In the genomic region with DNA sequence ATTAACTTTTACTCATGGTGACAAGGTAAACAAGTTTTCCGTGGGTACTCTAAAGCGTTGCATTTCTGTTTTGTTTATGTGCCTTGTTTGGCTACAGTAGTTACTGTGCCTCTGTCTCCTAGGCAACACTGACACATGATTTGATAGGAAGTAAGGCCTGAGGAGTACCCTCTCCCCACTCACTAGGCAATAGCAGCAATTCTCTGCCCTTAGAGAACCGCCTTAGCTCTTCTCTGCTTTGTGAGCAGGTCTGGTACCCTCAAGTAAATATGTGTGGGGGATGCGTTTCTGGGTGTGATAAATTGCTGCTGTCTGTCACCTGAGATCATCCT, we compare ENCODE assay signal across 8 cellular contexts. TPM values are rescaled to one million over a fixed set of nuclear protein-coding genes. Genes with fewer than 3 reads are reported as not detected.
DNase-seq lines count a peak whose midpoint lies in the region; ATAC-seq and TF ChIP-seq lines count a peak whose summit lies in the region.

A gene with protein sequence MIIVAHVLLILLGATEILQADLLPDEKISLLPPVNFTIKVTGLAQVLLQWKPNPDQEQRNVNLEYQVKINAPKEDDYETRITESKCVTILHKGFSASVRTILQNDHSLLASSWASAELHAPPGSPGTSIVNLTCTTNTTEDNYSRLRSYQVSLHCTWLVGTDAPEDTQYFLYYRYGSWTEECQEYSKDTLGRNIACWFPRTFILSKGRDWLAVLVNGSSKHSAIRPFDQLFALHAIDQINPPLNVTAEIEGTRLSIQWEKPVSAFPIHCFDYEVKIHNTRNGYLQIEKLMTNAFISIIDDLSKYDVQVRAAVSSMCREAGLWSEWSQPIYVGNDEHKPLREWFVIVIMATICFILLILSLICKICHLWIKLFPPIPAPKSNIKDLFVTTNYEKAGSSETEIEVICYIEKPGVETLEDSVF (minus strand): TSS at position 76 of the 332 bp plus-strand sequence. CDS start 5,390 bp downstream, outside the sequence.

- H3K4me1 ChIP-seq in PC-3 (ENCODE audit: insufficient read depth, low read length) (no peaks in the 10 kb centered on the region), left lung (no peaks in the 10 kb centered on the region), SJCRH30 (no peaks in the 10 kb centered on the region)

- CTCF ChIA-PET in PC-3 (lab: Charles Lee): no interaction called here

- no peak within 1 kb of the TSS for H3K27ac ChIP-seq in PC-3 (ENCODE audit: low read length)
- peak within 1 kb of the TSS in 1 of 2 donors; percentile 13 for H3K27ac ChIP-seq in left lung
- H3K27ac ChIP-seq in SJCRH30: no peak within 1 kb of the TSS

- no peak within 1 kb of the TSS for H3K4me3 ChIP-seq in GM12865 (ENCODE audit: low read depth, low read length)
- H3K4me3 ChIP-seq in PC-3 (ENCODE audit: low read length): no peak within 1 kb of the TSS
- H3K4me3 ChIP-seq in left lung: no peak within 1 kb of the TSS
- no peak within 1 kb of the TSS for H3K4me3 ChIP-seq in SJCRH30

- no peaks in the 10 kb centered on the region for H3F3A ChIP-seq in PC-3 (ENCODE audit: low read length, unreplicated experiment)

- peak; percentile 50 for ATAC-seq in HG02759 (IDR thresholded peaks at IDR 0.05; ENCODE audit: unreplicated experiment)
- no peak for ATAC-seq in PC-3
- ATAC-seq in left lung: peak; percentile 67
- ATAC-seq in HG02678 (IDR thresholded peaks at IDR 0.05; ENCODE audit: unreplicated experiment): no peak

- no peak within 1 kb of the TSS for H3K9ac ChIP-seq in PC-3 (ENCODE audit: low read length)

- H3K9me2 ChIP-seq in PC-3 (replicated peaks; ENCODE audit: low read length): no peaks in the 10 kb centered on the region

- no peak for TF ChIP-seq CTCF in GM12865 (IDR thresholded peaks at IDR 0.05; ENCODE audit: insufficient read depth, low read depth, low read length, missing control alignments)
- no peak for TF ChIP-seq CTCF in PC-3 (conservative IDR thresholded peaks at IDR 0.05; ENCODE audit: low read depth, low read length)
- no peak for TF ChIP-seq CTCF in left lung (IDR thresholded peaks at IDR 0.05)

- intact Hi-C loops in PC-3 (cut with micrococcal nuclease): no loop called here
- intact Hi-C loops in left lung (cut with DNase I): no loop called here

- H2AFZ ChIP-seq in PC-3 (ENCODE audit: low read length): no peak within 1 kb of the TSS

- H3K9me3 ChIP-seq in PC-3 (ENCODE audit: low read length) (no peaks in the 10 kb centered on the region), left lung (no peaks in the 10 kb centered on the region), SJCRH30 (replicated peaks) (no peaks in the 10 kb centered on the region)

- DNase-seq in GM12865 (ENCODE audit: low read depth) (peak; percentile 35), PC-3 (no peak), left lung (no peak), SJCRH30 (no peak), GF-D8 (lab: John Stamatoyannopoulos, UW) (no peak)
- DNase-seq in activated CD8-positive, alpha-beta memory T cell treated with anti-CD3 and anti-CD28 coated beads, Interleukin-2, amount 50 U/mL, for 48 hours: no peak

- H3K36me3 ChIP-seq in PC-3 (ENCODE audit: low read depth, low read length): no peaks in the 10 kb centered on the region
- H3K36me3 ChIP-seq in left lung: no peaks in the 10 kb centered on the region
- H3K36me3 ChIP-seq in SJCRH30: no peaks in the 10 kb centered on the region

- peaks cover 16% of the 10 kb centered on the region; the same call in 1 of the 2 replicates for H3K27me3 ChIP-seq in PC-3 (ENCODE audit: low read length)
- H3K27me3 ChIP-seq in left lung: no peaks in the 10 kb centered on the region
- no peaks in the 10 kb centered on the region for H3K27me3 ChIP-seq in SJCRH30

- peak within 1 kb of the TSS; percentile 18; the same call in 1 of the 2 replicates for H3K4me2 ChIP-seq in PC-3 (ENCODE audit: low read length)

- no peaks in the 10 kb centered on the region for H3K79me2 ChIP-seq in PC-3 (ENCODE audit: low read length)

- no TSS peak for BruUV-seq in PC-3 (replicated peaks; lab: Mats Ljungman, UMichigan)

- H4K20me1 ChIP-seq in PC-3 (ENCODE audit: low read length): no peaks in the 10 kb centered on the region

- POLR2A ChIA-PET in PC-3 (lab: Charles Lee; ENCODE audit: unreplicated experiment): no interaction called here

RNA-seq across cellular contexts. Expression of the gene that starts here (rescaled TPM):
- total RNA-seq in PC-3 (2014; rRNA removed) (not detected in 2 replicates), left lung (1 to 10 TPM in 1 of 2 donors, under 1 TPM in 1; 0.50 to 2.5 TPM)
- total RNA-seq in SJCRH30 (2014; rRNA removed; shearing (Covaris generic)): not detected in 2 replicates

Comparison
In these comparisons a context has a peak if more than half of its experiments do, and no peak if none do; other contexts are left out.
1. ATAC-seq: peak in HG02759 (single experiment) and left lung (single experiment); none in PC-3 (single experiment) and HG02678 (single experiment).